ENCODE assay signal across 17 cellular contexts in the genomic region with DNA sequence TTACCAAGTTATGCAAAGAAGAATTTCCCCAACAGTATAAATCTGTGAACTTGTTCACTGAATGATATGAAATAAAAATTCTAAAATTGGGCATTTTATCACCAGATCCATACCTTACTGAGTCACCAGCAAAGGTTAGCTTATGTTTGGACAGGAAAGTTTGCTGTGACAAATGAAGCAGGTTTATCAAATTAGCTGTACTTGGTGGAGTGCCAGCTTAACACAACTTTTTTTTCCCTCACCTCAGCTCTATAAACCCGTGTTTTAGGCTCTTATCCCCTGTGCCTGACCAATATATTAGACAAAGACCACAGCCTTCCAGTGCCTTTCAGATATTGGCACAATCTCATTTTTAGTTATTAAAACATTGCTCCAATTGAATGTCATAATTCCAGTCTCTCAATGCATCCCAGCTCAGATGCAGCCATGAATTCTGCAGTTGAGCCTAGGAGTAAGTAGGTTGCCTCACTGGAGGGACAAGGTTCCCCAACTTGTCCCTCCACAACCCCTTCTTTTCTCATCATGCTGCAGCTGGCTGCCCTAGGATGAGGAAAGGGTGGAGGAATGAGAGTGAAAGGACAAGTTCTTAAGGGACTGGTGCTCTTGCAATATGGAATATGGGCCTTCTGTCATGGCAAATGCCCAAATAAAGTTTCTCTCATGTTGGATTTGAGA. TPM values are rescaled to one million over a fixed set of nuclear protein-coding genes. Genes with fewer than 3 reads are reported as not detected.
A peak's percentile ranks its signal among the peaks of the same experiment; 100 is the strongest.
DNase-seq lines count a peak whose midpoint lies in the region; ATAC-seq and TF ChIP-seq lines count a peak whose summit lies in the region.
"Had no signal": no experiment of that assay in that cellular context is flagged by ENCODE, and none has a peak within 500 bp of the region (broad histone marks: within the 10 kb centered on the region; RNA-seq: fewer than 3 reads in every experiment).

No MANE protein-coding gene starts in this region.

- peaks cover 18% of the 10 kb centered on the region; the same call in 1 of the 2 replicates for H3K9me3 ChIP-seq in HUES48 (ENCODE audit: control insufficient read depth, insufficient read depth, low read length)
- H3K9me3 ChIP-seq in subcutaneous abdominal adipose tissue (ENCODE audit: control insufficient read depth in 5 of 5, low read length in 5 of 5): peaks cover 0 to 15% (median 10%) of the 10 kb centered on the region in 5 donors
- peaks cover 12% of the 10 kb centered on the region; the same call in 1 of the 2 replicates for H3K9me3 ChIP-seq in Karpas-422 (ENCODE audit: low read length)

- H3K4me2 ChIP-seq in Karpas-422 (ENCODE audit: low read depth, low read length, poor library complexity, severe bottlenecking): no peak overlapping the region

- H3K9ac ChIP-seq in HUES48 (ENCODE audit: low read depth, low read length) (no peak overlapping the region), subcutaneous abdominal adipose tissue (ENCODE audit: low read length in 5 of 5) (peak overlapping the region in 1 of 5 donors; percentile 27), Karpas-422 (ENCODE audit: low read length) (no peak overlapping the region)

- in situ Hi-C loops in astrocyte of the spinal cord (cut with HindIII; ENCODE audit: low sequenced_read_pairs): no loop called here

- H3K4me1 ChIP-seq in HUES48 (ENCODE audit: control insufficient read depth, insufficient read depth, low read length) (peaks cover 16% of the 10 kb centered on the region), subcutaneous abdominal adipose tissue (ENCODE audit: control insufficient read depth in 5 of 5, insufficient read depth in 5 of 5, low read length in 5 of 5) (peaks cover 5 to 22% (median 17%) of the 10 kb centered on the region in 5 donors), Karpas-422 (ENCODE audit: low read length) (no peaks in the 10 kb centered on the region)

- no peaks in the 10 kb centered on the region for H3K27me3 ChIP-seq in HUES48 (ENCODE audit: control insufficient read depth, insufficient read depth, low read length)
- no peaks in the 10 kb centered on the region for H3K27me3 ChIP-seq in subcutaneous abdominal adipose tissue (ENCODE audit: control insufficient read depth in 5 of 5, insufficient read depth in 4 of 5, low read length in 5 of 5)
- H3K27me3 ChIP-seq in Karpas-422 (ENCODE audit: low read length): no peaks in the 10 kb centered on the region
- H3K27me3 ChIP-seq: heart left ventricle had no signal

- H4K20me1 ChIP-seq in Karpas-422 (ENCODE audit: insufficient read depth, low read depth, low read length): no peaks in the 10 kb centered on the region

- H3K27ac ChIP-seq in HUES48 (ENCODE audit: low read depth, low read length) (peak overlapping the region; percentile 68), subcutaneous abdominal adipose tissue (ENCODE audit: low read depth, low read length) (peak overlapping the region; percentile 86), Karpas-422 (ENCODE audit: low read length) (no peak overlapping the region), coronary artery (no peak overlapping the region)
- H3K27ac ChIP-seq: heart left ventricle had no signal

- H3K9me2 ChIP-seq in Karpas-422 (replicated peaks; ENCODE audit: insufficient read depth, low read length): no peaks in the 10 kb centered on the region

- TF ChIP-seq CTCF in astrocyte of the spinal cord (IDR thresholded peaks at IDR 0.05; ENCODE audit: low read depth, low read length) (no peak), coronary artery (IDR thresholded peaks at IDR 0.05) (no peak)

- no peaks in the 10 kb centered on the region for H3K79me2 ChIP-seq in Karpas-422 (ENCODE audit: low read length)

- ATAC-seq in left lobe of liver: peak; percentile 19
- ATAC-seq: natural killer cell had no signal

- H3K36me3 ChIP-seq in HUES48 (ENCODE audit: control insufficient read depth, insufficient read depth, low read length) (no peaks in the 10 kb centered on the region), subcutaneous abdominal adipose tissue (ENCODE audit: control insufficient read depth in 5 of 5, insufficient read depth in 5 of 5, low read length in 5 of 5) (no peaks in the 10 kb centered on the region), Karpas-422 (ENCODE audit: insufficient read depth, low read length) (no peaks in the 10 kb centered on the region)
- H3K36me3 ChIP-seq: heart left ventricle had no signal

- DNase-seq in astrocyte of the spinal cord (ENCODE audit: low read depth, low spot score) (peak; percentile 31), left lobe of liver (ENCODE audit: low spot score) (no peak), Karpas-422 (no peak), coronary artery (ENCODE audit: low spot score) (no peak), NCI-H146 (lab: John Stamatoyannopoulos, UW) (no peak), UCSD-AML1 (lab: John Stamatoyannopoulos, UW; ENCODE audit: unreplicated experiment) (no peak)
- DNase-seq: activated CD4-positive, alpha-beta T cell treated with anti-CD3 and anti-CD28 coated beads, Interleukin-2, amount 10 ng/mL, durations not matched to agents 24 days and 14 days; activated naive CD8-positive, alpha-beta T cell treated with anti-CD3 and anti-CD28 coated beads for 36 hours; cerebellar nuclear complex; left colon; natural killer cell; NCI-H2081; right cardiac atrium; stimulated activated CD4-positive, alpha-beta T cell treated with anti-CD3 and anti-CD28 coated beads, Interleukin-4, amount 100 ng/mL, for 1 hour had no signal

- H3K4me3 ChIP-seq in HUES48 (ENCODE audit: low read depth, low read length) (no peak overlapping the region), astrocyte of the spinal cord (ENCODE audit: low read depth, low read length) (no peak overlapping the region), subcutaneous abdominal adipose tissue (ENCODE audit: low read depth in 1 of 5, low read length in 5 of 5) (peak overlapping the region in 1 of 5 donors; percentile 5), Karpas-422 (ENCODE audit: low read length) (no peak overlapping the region), coronary artery (no peak overlapping the region)
- H3K4me3 ChIP-seq: heart left ventricle had no signal

- no peak overlapping the region for H2AFZ ChIP-seq in Karpas-422 (ENCODE audit: low read length)

RNA-seq across cellular contexts. Expression of a gene that starts 27.0 kb away (rescaled TPM):
- 9.1 TPM for total RNA-seq in left lobe of liver
- total RNA-seq in Karpas-422 (2014; rRNA removed; shearing (Covaris generic); ENCODE audit: low replicate concordance): not detected in 2 replicates
- total RNA-seq: activated CD4-positive, alpha-beta T cell treated with anti-CD3 and anti-CD28 coated beads, Interleukin-2, amount 10 ng/mL, durations not matched to agents 24 days and 14 days; activated naive CD8-positive, alpha-beta T cell treated with anti-CD3 and anti-CD28 coated beads for 36 hours had no signal

Comparison
In these comparisons a context has a peak if more than half of its experiments do, and no peak if none do; other contexts are left out.
1. H3K27ac ChIP-seq: peak in HUES48 (single experiment) and subcutaneous abdominal adipose tissue (single experiment); none in Karpas-422 (single experiment) and coronary artery (0 of 2).
2. RNA of a gene that starts 27.0 kb away (total RNA-seq): 9.1 TPM in left lobe of liver (single experiment); not detected in Karpas-422; every median in the first group is over 10 times any median in the second.